Comparison of ENCODE assay signal across 15 cellular contexts in genomic region chr2:226963528-226963927, GRCh38.
DNase-seq lines count a peak whose midpoint lies in the region; ATAC-seq, FAIRE-seq and TF ChIP-seq lines count a peak whose summit lies in the region.
"Had no signal": no experiment of that assay in that cellular context is flagged by ENCODE, and none has a peak within 500 bp of the region (broad histone marks: within the 10 kb centered on the region; RNA-seq: fewer than 3 reads in every experiment).

No MANE protein-coding gene starts in this region.

- 0% methylated on average over 1 of the region's 1 CpG for WGBS in A549 (ENCODE audit: missing lambda C conversion rate)

- no peak for TF ChIP-seq POLR2A in A549 (IDR thresholded peaks at IDR 0.05; ENCODE audit: low read length)

- peaks cover 10% of the 10 kb centered on the region for H3K4me1 ChIP-seq in A549
- H3K4me1 ChIP-seq: thyroid gland had no signal

- no peak for TF ChIP-seq CTCF in A549 (IDR thresholded peaks at IDR 0.05)

- H3K27ac ChIP-seq in A549 = peak overlapping the region; percentile 11 to 72; a peak in 4 of 6 replicates
- H3K27ac ChIP-seq: thyroid gland had no signal

- intact Hi-C loops in cardiac septum (cut with DNase I) = no loop called here

- TF ChIP-seq RAD21 in A549 (conservative IDR thresholded peaks at IDR 0.05 in 1 of 2, IDR thresholded peaks at IDR 0.05 in 1 of 2) = no peak

- ATAC-seq in A549 (peak in 1 of 2 experiments; percentile 82; a peak in 3 of 6 replicates), GM19324 (IDR thresholded peaks at IDR 0.05; ENCODE audit: low FRiP score, unreplicated experiment) (no peak)
- ATAC-seq: esophagus mucosa; naive thymus-derived CD8-positive, alpha-beta T cell had no signal

- POLR2A ChIA-PET in A549 (lab: Yijun Ruan, JAX) = no interaction called here

- no peak for TF ChIP-seq EP300 in A549 (IDR thresholded peaks at IDR 0.05)

- no peak for FAIRE-seq in A549 (lab: Jason Lieb, UNC)
- FAIRE-seq: islet of Langerhans had no signal

- H3K9me3 ChIP-seq in A549 = no peaks in the 10 kb centered on the region
- H3K9me3 ChIP-seq: thyroid gland had no signal

- peak in 1 of 2 experiments; percentile 29 for DNase-seq in A549 (ENCODE audit: low read depth in 1 of 2, low spot score in 1 of 2)
- DNase-seq in HT1080 (ENCODE audit: low read depth) = peak; percentile 60
- DNase-seq in astrocyte of the hippocampus (ENCODE audit: low read depth, low spot score) = peak; percentile 89
- DNase-seq in iPS-NIHi7 (ENCODE audit: extremely low spot score) = peak; percentile 23
- DNase-seq in NOMO-1 treated with dmso at 0.1 percent for 144 hours (lab: John Stamatoyannopoulos, UW; ENCODE audit: unreplicated experiment) = no peak
- DNase-seq in iPS-NIHi11 (ENCODE audit: low spot score) = no peak
- no peak for DNase-seq in cardiac septum (ENCODE audit: low spot score)
- DNase-seq: activated CD4-positive, alpha-beta memory T cell treated with anti-CD3 and anti-CD28 coated beads, Interleukin-2, amount 10 ng/mL, durations not matched to agents 7 days and 5 days; activated naive CD4-positive, alpha-beta T cell; naive thymus-derived CD8-positive, alpha-beta T cell; NCI-H187 treated with DMSO at 0.1 percent for 48 hours had no signal

- H3K4me2 ChIP-seq in A549 = peak overlapping the region; percentile 39; the same call in 2 of the 3 replicates

- H3K4me3 ChIP-seq in A549 = no peak overlapping the region
- H3K4me3 ChIP-seq: thyroid gland had no signal

- CTCF ChIA-PET in A549 (lab: Yijun Ruan, JAX) = interaction anchor here (1.0 kb wide), 1 partner anchor 22 kb away, joined by 5 read pairs; no protein-coding TSS in a partner anchor

TF ChIP-seq in A549, 52 proteins besides CTCF, POLR2A, EP300 and RAD21:
- TF ChIP-seq ZNF302 (CRISPR knock-in tag; IDR thresholded peaks at IDR 0.05) (no peak), NFE2L2 (conservative IDR thresholded peaks at IDR 0.05; ENCODE audit: low read length) (no peak), HES2 (IDR thresholded peaks at IDR 0.05) (no peak), MAFK (IDR thresholded peaks at IDR 0.05; ENCODE audit: partially characterized antibody) (peak; percentile 60), EHF (CRISPR knock-in tag; IDR thresholded peaks at IDR 0.05) (no peak), PBX3 (IDR thresholded peaks at IDR 0.05) (no peak), ATOH8 (CRISPR knock-in tag; IDR thresholded peaks at IDR 0.05; ENCODE audit: low read depth) (no peak), JUNB (IDR thresholded peaks at IDR 0.05) (no peak)
TF ChIP-seq in A549: peak in this region for 1.

Comparison
In these comparisons a context has a peak if more than half of its experiments do, and no peak if none do; other contexts are left out.
1. DNase-seq: peak in HT1080 (single experiment), astrocyte of the hippocampus (single experiment) and iPS-NIHi7 (single experiment); none in NOMO-1 treated with dmso at 0.1 percent for 144 hours (single experiment), iPS-NIHi11 (single experiment) and cardiac septum (single experiment).